Comparison of ENCODE assay signal across 29 cellular contexts in genomic region chr11:957201-957920, GRCh38. TPM values are rescaled to one million over a fixed set of nuclear protein-coding genes. Genes with fewer than 3 reads are reported as not detected.
DNase-seq lines count a peak whose midpoint lies in the region; ATAC-seq, FAIRE-seq and TF ChIP-seq lines count a peak whose summit lies in the region.
"Had no signal": no experiment of that assay in that cellular context is flagged by ENCODE, and none has a peak within 500 bp of the region (broad histone marks: within the 10 kb centered on the region; RNA-seq: fewer than 3 reads in every experiment).

No MANE protein-coding gene starts in this region.

- H4K91ac ChIP-seq in mesenchymal stem cell (ENCODE audit: low read length): no peak overlapping the region

- peak overlapping the region; percentile 37 for H3K27ac Mint-ChIP-seq in CD4-positive, alpha-beta T cell
- no peak overlapping the region for H3K27ac Mint-ChIP-seq in activated CD4-positive, alpha-beta T cell treated with anti-CD3 and anti-CD28 coated beads, Interleukin-2, amount 10 ng/mL, durations not matched to agents 7 days and 5 days
- H3K27ac Mint-ChIP-seq: activated CD4-positive, alpha-beta memory T cell treated with anti-CD3 and anti-CD28 coated beads for 36 hours; activated naive CD4-positive, alpha-beta T cell treated with anti-CD3 and anti-CD28 coated beads, Interleukin-2, amount 50 U/mL, for 24 hours; activated T-helper 17 cell treated with anti-CD3 and anti-CD28 coated beads, Interleukin-2, amount 50 U/mL, for 72 hours had no signal

- FAIRE-seq in HTR-8/SVneo (lab: Jason Lieb, UNC): peak; percentile 33
- FAIRE-seq: A549, G401.6, RCC 7860 had no signal

- peaks cover 30% of the 10 kb centered on the region for H3K79me1 ChIP-seq in mesenchymal stem cell (replicated peaks; ENCODE audit: low read length, poor library complexity, severe bottlenecking)

- no peaks in the 10 kb centered on the region for H3K27me3 Mint-ChIP-seq in CD4-positive, alpha-beta T cell
- no peaks in the 10 kb centered on the region for H3K27me3 Mint-ChIP-seq in activated CD4-positive, alpha-beta T cell treated with anti-CD3 and anti-CD28 coated beads, Interleukin-2, amount 10 ng/mL, durations not matched to agents 7 days and 5 days
- H3K27me3 Mint-ChIP-seq: activated CD4-positive, alpha-beta memory T cell treated with anti-CD3 and anti-CD28 coated beads for 36 hours; activated naive CD4-positive, alpha-beta T cell treated with anti-CD3 and anti-CD28 coated beads, Interleukin-2, amount 50 U/mL, for 24 hours; activated T-helper 17 cell treated with anti-CD3 and anti-CD28 coated beads, Interleukin-2, amount 50 U/mL, for 72 hours; CD8-positive, alpha-beta memory T cell had no signal

- no peak overlapping the region for H3K4me3 ChIP-seq in epithelial cell of esophagus (ENCODE audit: low read length)
- H3K4me3 ChIP-seq in mesenchymal stem cell (ENCODE audit: insufficient read depth in 1 of 2, low read depth in 1 of 2, low read length in 2 of 2): no peak overlapping the region
- H3K4me3 ChIP-seq: A549, SJCRH30, testis had no signal

- POLR2A ChIA-PET in CD4-positive, alpha-beta T cell (lab: Charles Lee): no interaction called here
- POLR2A ChIA-PET in activated CD4-positive, alpha-beta T cell treated with anti-CD3 and anti-CD28 coated beads, Interleukin-2, amount 10 ng/mL, durations not matched to agents 7 days and 5 days (lab: Charles Lee): no interaction called here

- no peak overlapping the region for H3K4me3 Mint-ChIP-seq in CD4-positive, alpha-beta T cell
- no peak overlapping the region for H3K4me3 Mint-ChIP-seq in activated CD4-positive, alpha-beta T cell treated with anti-CD3 and anti-CD28 coated beads, Interleukin-2, amount 10 ng/mL, durations not matched to agents 7 days and 5 days
- H3K4me3 Mint-ChIP-seq: activated CD4-positive, alpha-beta memory T cell treated with anti-CD3 and anti-CD28 coated beads for 36 hours; activated naive CD4-positive, alpha-beta T cell treated with anti-CD3 and anti-CD28 coated beads, Interleukin-2, amount 50 U/mL, for 24 hours; activated T-helper 17 cell treated with anti-CD3 and anti-CD28 coated beads, Interleukin-2, amount 50 U/mL, for 72 hours; CD8-positive, alpha-beta memory T cell had no signal

- no peak overlapping the region for H3K4ac ChIP-seq in mesenchymal stem cell (ENCODE audit: low read depth in 1 of 2, low read length in 2 of 2)

- H2BK120ac ChIP-seq in mesenchymal stem cell (ENCODE audit: low read depth, low read length): no peak overlapping the region

- H3K9me3 ChIP-seq in CD4-positive, alpha-beta T cell (ENCODE audit: control insufficient read depth, low read length): no peaks in the 10 kb centered on the region
- no peaks in the 10 kb centered on the region for H3K9me3 ChIP-seq in mesenchymal stem cell (ENCODE audit: control insufficient read depth, low read length)
- H3K9me3 ChIP-seq: A549, SJCRH30, testis had no signal

- CTCF ChIA-PET in CD4-positive, alpha-beta T cell (lab: Charles Lee): no interaction called here
- CTCF ChIA-PET in activated CD4-positive, alpha-beta T cell treated with anti-CD3 and anti-CD28 coated beads, Interleukin-2, amount 10 ng/mL, durations not matched to agents 7 days and 5 days (lab: Charles Lee): no interaction called here

- intact Hi-C loops in CD4-positive, alpha-beta T cell (cut with DNase I, micrococcal nuclease): no loop called here

- H3K27ac ChIP-seq in CD4-positive, alpha-beta T cell (ENCODE audit: low read depth, low read length): no peak overlapping the region
- H3K27ac ChIP-seq in mesenchymal stem cell (ENCODE audit: low read length, poor library complexity, severe bottlenecking): no peak overlapping the region
- H3K27ac ChIP-seq: A549, KMS-11, SJCRH30, testis had no signal

- no peaks in the 10 kb centered on the region for H3K9me3 Mint-ChIP-seq in CD4-positive, alpha-beta T cell
- H3K9me3 Mint-ChIP-seq in activated CD4-positive, alpha-beta T cell treated with anti-CD3 and anti-CD28 coated beads, Interleukin-2, amount 10 ng/mL, durations not matched to agents 7 days and 5 days: no peaks in the 10 kb centered on the region
- H3K9me3 Mint-ChIP-seq: activated CD4-positive, alpha-beta memory T cell treated with anti-CD3 and anti-CD28 coated beads for 36 hours; activated naive CD4-positive, alpha-beta T cell treated with anti-CD3 and anti-CD28 coated beads, Interleukin-2, amount 50 U/mL, for 24 hours; activated T-helper 17 cell treated with anti-CD3 and anti-CD28 coated beads, Interleukin-2, amount 50 U/mL, for 72 hours; CD8-positive, alpha-beta memory T cell had no signal

- H3K4me2 ChIP-seq in mesenchymal stem cell (ENCODE audit: low read length, poor library complexity, severe bottlenecking): no peak overlapping the region
- H3K4me2 ChIP-seq: A549, KMS-11 had no signal

- H3K36me3 ChIP-seq in mesenchymal stem cell (ENCODE audit: control insufficient read depth in 1 of 2, insufficient read depth in 2 of 2, low read depth in 1 of 2, low read length in 2 of 2): peaks cover 45 to 46% of the 10 kb centered on the region in 2 experiments

- peak overlapping the region; percentile 46 for H4K8ac ChIP-seq in mesenchymal stem cell (ENCODE audit: low read length)

- H3K18ac ChIP-seq in mesenchymal stem cell (ENCODE audit: low read depth in 1 of 2, low read length in 2 of 2): no peak overlapping the region

- no peak for DNase-seq in CD4-positive, alpha-beta T cell
- DNase-seq in HTR-8/SVneo (ENCODE audit: insufficient read length, low spot score) (no peak), epithelial cell of esophagus (ENCODE audit: low read depth) (peak; percentile 52), mesenchymal stem cell (no peak), HCEC 1CT (no peak), omental fat pad (ENCODE audit: low spot score) (no peak), medulla oblongata (ENCODE audit: extremely low spot score) (no peak)
- no peak for DNase-seq in activated CD4-positive, alpha-beta T cell treated with anti-CD3 and anti-CD28 coated beads, Interleukin-2, amount 10 ng/mL, durations not matched to agents 7 days and 5 days
- DNase-seq: activated CD4-positive, alpha-beta memory T cell treated with anti-CD3 and anti-CD28 coated beads for 36 hours; activated CD4-positive, CD25-positive, alpha-beta regulatory T cell; activated CD8-positive, alpha-beta memory T cell treated with anti-CD3 and anti-CD28 coated beads, Interleukin-2, amount 50 U/mL, for 48 hours; aorta; CD8-positive, alpha-beta memory T cell; dermis blood vessel endothelial cell; DMS53; mammary epithelial cell; MM.1S; NCI-H1417 treated with DMSO at 0.1 percent for 48 hours; NCI-H2081 treated with DMSO at 0.1 percent for 48 hours; NCI-H226; SJCRH30; stimulated activated naive CD8-positive, alpha-beta T cell treated with anti-CD3 and anti-CD28 coated beads, Interleukin-15, Interleukin-2, amounts not matched to agents 100 U/mL and 50 U/mL, for 24 hours; testis had no signal

- no peak overlapping the region for H2BK15ac ChIP-seq in mesenchymal stem cell (ENCODE audit: low read depth, poor library complexity, severe bottlenecking)

- peaks cover 23% of the 10 kb centered on the region for H3K4me1 Mint-ChIP-seq in CD4-positive, alpha-beta T cell (ENCODE audit: low read depth)
- H3K4me1 Mint-ChIP-seq in activated CD4-positive, alpha-beta T cell treated with anti-CD3 and anti-CD28 coated beads, Interleukin-2, amount 10 ng/mL, durations not matched to agents 7 days and 5 days: peaks cover 22% of the 10 kb centered on the region

- no peak overlapping the region for H3K14ac ChIP-seq in mesenchymal stem cell (ENCODE audit: low read length in 2 of 2)

- H3K4me1 ChIP-seq in mesenchymal stem cell (ENCODE audit: control insufficient read depth, insufficient read depth, low read depth, low read length): peaks cover 22% of the 10 kb centered on the region

- no peak overlapping the region for H3K9ac ChIP-seq in mesenchymal stem cell (ENCODE audit: low read length)
- H3K9ac ChIP-seq: KMS-11 had no signal

- H3K23ac ChIP-seq in mesenchymal stem cell (ENCODE audit: low read length in 2 of 2): no peak overlapping the region

- no peak for TF ChIP-seq CTCF in CD4-positive, alpha-beta T cell (IDR thresholded peaks at IDR 0.05)
- TF ChIP-seq CTCF in epithelial cell of esophagus (IDR thresholded peaks at IDR 0.05; ENCODE audit: insufficient read depth, low read depth, low read length, missing control alignments) (no peak), omental fat pad (IDR thresholded peaks at IDR 0.05) (no peak)

- WGBS in mesenchymal stem cell: 86% methylated on average over 12 of the region's 12 CpGs

- ATAC-seq in CD4-positive, alpha-beta T cell (ENCODE audit: poor library complexity): no peak
- ATAC-seq in omental fat pad (ENCODE audit: low FRiP score): no peak
- ATAC-seq: A549; activated T-helper 17 cell treated with anti-CD3 and anti-CD28 coated beads, Interleukin-2, amount 50 U/mL, for 72 hours; stimulated activated naive CD8-positive, alpha-beta T cell treated with anti-CD3 and anti-CD28 coated beads, Interleukin-15, Interleukin-2, amounts not matched to agents 100 U/mL and 50 U/mL, for 24 hours had no signal

- H2AK5ac ChIP-seq in mesenchymal stem cell (ENCODE audit: low read length, severe bottlenecking): no peak overlapping the region

- H2AFZ ChIP-seq in mesenchymal stem cell (ENCODE audit: low read depth, low read length): no peak overlapping the region

- no peak overlapping the region for H2BK12ac ChIP-seq in mesenchymal stem cell (ENCODE audit: low read length in 2 of 2)

- H3K36me3 Mint-ChIP-seq in CD4-positive, alpha-beta T cell (ENCODE audit: low read depth): peaks cover 51% of the 10 kb centered on the region
- peaks cover 10% of the 10 kb centered on the region for H3K36me3 Mint-ChIP-seq in activated CD4-positive, alpha-beta T cell treated with anti-CD3 and anti-CD28 coated beads, Interleukin-2, amount 10 ng/mL, durations not matched to agents 7 days and 5 days (ENCODE audit: low read depth)
- H3K36me3 Mint-ChIP-seq: activated naive CD4-positive, alpha-beta T cell treated with anti-CD3 and anti-CD28 coated beads, Interleukin-2, amount 50 U/mL, for 24 hours had no signal

- no peaks in the 10 kb centered on the region for H3K27me3 ChIP-seq in CD4-positive, alpha-beta T cell (ENCODE audit: control insufficient read depth, insufficient read depth, low read length)
- H3K27me3 ChIP-seq in mesenchymal stem cell (ENCODE audit: control insufficient read depth in 1 of 2, insufficient read depth in 1 of 2, low read length in 2 of 2): no peaks in the 10 kb centered on the region
- H3K27me3 ChIP-seq: SJCRH30, testis had no signal

- no peak overlapping the region for H2BK5ac ChIP-seq in mesenchymal stem cell (ENCODE audit: low read depth, low read length, poor library complexity, severe bottlenecking)

RNA-seq across cellular contexts. Expression of gene AP2A2, which starts 31.7 kb away (rescaled TPM):
- total RNA-seq in CD4-positive, alpha-beta T cell: 10 to 100 TPM; 45.9 to 46.6 TPM
- polyA plus RNA-seq in mesenchymal stem cell (2013, experiment 1 of 2): 75.8 TPM
- polyA plus RNA-seq in mesenchymal stem cell (2013, experiment 2 of 2): 83.6 TPM
- 10 to 100 TPM; 60.1 to 66.7 TPM for total RNA-seq in activated CD4-positive, alpha-beta T cell treated with anti-CD3 and anti-CD28 coated beads, Interleukin-2, amount 10 ng/mL, durations not matched to agents 7 days and 5 days
- total RNA-seq in omental fat pad: 100 to 1,000 TPM in 2 of 4 donors, 10 to 100 TPM in 2; 68.4 to 126 (median 99.2) TPM

RNA-seq across cellular contexts. Expression of gene CHID1, which starts 46.8 kb away (rescaled TPM):
- 10 to 100 TPM; 17.1 to 22.8 TPM for total RNA-seq in CD4-positive, alpha-beta T cell
- polyA plus RNA-seq in mesenchymal stem cell (2013, experiment 1 of 2): 67.7 TPM
- 65.9 TPM for polyA plus RNA-seq in mesenchymal stem cell (2013, experiment 2 of 2)
- 10 to 100 TPM; 42.6 to 45.5 TPM for total RNA-seq in activated CD4-positive, alpha-beta T cell treated with anti-CD3 and anti-CD28 coated beads, Interleukin-2, amount 10 ng/mL, durations not matched to agents 7 days and 5 days
- total RNA-seq in omental fat pad: 10 to 100 TPM; 56.6 to 90.5 (median 79.8) TPM
